Comparison of ENCODE assay signal across 20 cellular contexts in genomic region chr5:171131499-171131898, GRCh38.
DNase-seq lines count a peak whose midpoint lies in the region; TF ChIP-seq lines count a peak whose summit lies in the region.
"Had no signal": no experiment of that assay in that cellular context is flagged by ENCODE, and none has a peak within 500 bp of the region (broad histone marks: within the 10 kb centered on the region; RNA-seq: fewer than 3 reads in every experiment).

No MANE protein-coding gene starts in this region.

- no peaks in the 10 kb centered on the region for H3K4me1 ChIP-seq in HEK293 (ENCODE audit: control insufficient read depth, insufficient read depth, low read length)
- H3K4me1 ChIP-seq: BLaER1, Peyer's patch had no signal

- no peaks in the 10 kb centered on the region for H3K36me3 ChIP-seq in HEK293 (ENCODE audit: control insufficient read depth in 2 of 2, insufficient read depth in 1 of 2, low read length in 2 of 2)
- H3K36me3 ChIP-seq: BLaER1, Peyer's patch, SJSA1 had no signal

- DNase-seq in COR-L47 (lab: John Stamatoyannopoulos, UW) (peak; percentile 26), NCI-H1436 (lab: John Stamatoyannopoulos, UW) (peak; percentile 44), NCI-H69 (lab: John Stamatoyannopoulos, UW) (peak; percentile 91), SHP77 treated with DMSO at 0.1 percent for 48 hours (lab: John Stamatoyannopoulos, UW) (no peak), mesenteric fat pad (ENCODE audit: low spot score) (no peak), NCI-H187 (lab: John Stamatoyannopoulos, UW) (no peak)
- DNase-seq: CD4-positive, alpha-beta memory T cell; DMS53; GDM1; GOT3; HCEC 1CT; NCI-H1092 treated with DMSO at 0.1 percent for 48 hours; NCI-H2107; NCI-H524 treated with DMSO at 0.1 percent for 48 hours; Peyer's patch; T-helper 9 cell had no signal

- H3K9me3 ChIP-seq in HEK293 (ENCODE audit: control insufficient read depth, insufficient read depth, low read depth, low read length), result no peaks in the 10 kb centered on the region
- H3K9me3 ChIP-seq: BLaER1, Peyer's patch, SJSA1 had no signal

- no peak for TF ChIP-seq CTCF in HEK293 (tag by site-specific recombination; IDR thresholded peaks at IDR 0.05)

- CTCF ChIA-PET in HEK293 (lab: Yijun Ruan, JAX), result interaction anchor here (1.1 kb wide), 1 partner anchor 9 kb away, joined by 5 read pairs; no protein-coding TSS in a partner anchor

- no peak overlapping the region for H3K27ac ChIP-seq in HEK293 (ENCODE audit: extremely low read depth, low read depth, low read length)
- H3K27ac ChIP-seq: BLaER1, KMS-11, Peyer's patch, SJSA1 had no signal

- no peak overlapping the region for H3K4me3 ChIP-seq in HEK293 (ENCODE audit: low read depth, low read length)
- H3K4me3 ChIP-seq: BLaER1, Peyer's patch, SJSA1 had no signal

- POLR2A ChIA-PET in HEK293 (lab: Yijun Ruan, JAX), result no interaction called here

TF ChIP-seq in HEK293, 187 proteins besides CTCF, POLR2A, EP300 and RAD21:
- TF ChIP-seq PRDM6 (tag by site-specific recombination; IDR thresholded peaks at IDR 0.05) (peak; percentile 48), ZNF513 (tag by site-specific recombination; IDR thresholded peaks at IDR 0.05) (no peak), ZBTB44 (tag by site-specific recombination; IDR thresholded peaks at IDR 0.05) (no peak)

Comparison
In these comparisons a context has a peak if more than half of its experiments do, and no peak if none do; other contexts are left out.
1. DNase-seq: peak in COR-L47 (single experiment), NCI-H1436 (single experiment) and NCI-H69 (single experiment); none in SHP77 treated with DMSO at 0.1 percent for 48 hours (single experiment), mesenteric fat pad (single experiment) and NCI-H187 (0 of 2).